27 cellular contexts compared by ENCODE assay signal in the genomic region with DNA sequence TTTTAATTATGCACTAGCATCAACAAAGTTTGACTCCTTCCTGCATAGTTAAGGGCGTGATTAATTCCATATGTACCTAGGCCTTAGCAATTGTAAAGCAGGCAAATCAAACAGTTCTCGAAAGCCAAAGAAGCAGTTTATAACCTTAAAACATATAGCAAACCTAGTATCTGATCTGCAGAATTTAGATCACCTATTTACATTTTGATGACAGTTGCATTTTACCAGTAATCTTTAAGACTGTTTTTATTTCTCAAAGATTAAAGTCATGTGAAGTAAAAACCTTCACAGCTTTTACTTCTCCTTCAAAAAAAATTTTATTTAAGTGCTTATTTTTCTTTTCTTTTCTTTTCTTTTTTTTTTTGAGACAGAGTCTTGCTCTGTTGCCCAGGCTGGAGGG.
"Had no signal": no experiment of that assay in that cellular context is flagged by ENCODE, and none has a peak within 500 bp of the region (broad histone marks: within the 10 kb centered on the region; RNA-seq: fewer than 3 reads in every experiment).

No MANE protein-coding gene starts in this region.

- ATAC-seq: stimulated activated effector memory CD8-positive, alpha-beta T cell treated with anti-CD3 and anti-CD28 coated beads, Interleukin-12 subunit alpha, Interleukin-12 subunit beta, amount 100 ng/mL, for 72 hours; stimulated activated memory B cell treated with anti-CD40 and anti-IgM and Interleukin-4, amounts not matched to agents 10 μg/mL and 1 μg/mL and 100 μg/mL, for 72 hours; stimulated activated naive B cell treated with anti-CD40 and anti-IgM and Interleukin-4, amounts not matched to agents 10 μg/mL and 1 μg/mL and 100 μg/mL, for 72 hours; stimulated activated naive CD8-positive, alpha-beta T cell treated with anti-CD3 and anti-CD28 coated beads, Interleukin-15, amount 100 ng/mL, for 72 hours; stimulated activated naive CD8-positive, alpha-beta T cell treated with anti-CD3 and anti-CD28 coated beads, Interleukin-15, Interleukin-2, amounts not matched to agents 100 U/mL and 50 U/mL, for 24 hours; upper lobe of right lung had no signal

- FAIRE-seq: urothelium cell line had no signal

- H3K4me3 ChIP-seq: stomach, suprapubic skin, testis, thoracic aorta, thyroid gland, tibial artery, tibial nerve, transverse colon, upper lobe of left lung, upper lobe of right lung, uterus, vagina had no signal

- H3K27me3 ChIP-seq: stomach, suprapubic skin, testis, thyroid gland, tibial artery, tibial nerve, transverse colon, upper lobe of left lung, upper lobe of right lung, uterus, vagina had no signal

- H3K9me3 ChIP-seq: testis, thyroid gland, uterus had no signal

- DNase-seq: stimulated activated CD4-positive, alpha-beta T cell treated with anti-CD3 and anti-CD28 coated beads, Interleukin-2, amount 100 ng/mL, for 48 hours; stimulated activated CD4-positive, alpha-beta T cell treated with anti-CD3 and anti-CD28 coated beads, Interleukin-4, amount 100 ng/mL, for 1 hour; stimulated activated CD4-positive, alpha-beta T cell treated with anti-CD3 and anti-CD28 coated beads, Interleukin-4, amount 100 ng/mL, for 24 hours; stimulated activated CD4-positive, alpha-beta T cell treated with anti-CD3 and anti-CD28 coated beads, Interleukin-4, amount 100 ng/mL, for 4 hours; stimulated activated CD8-positive, alpha-beta memory T cell treated with anti-CD3 and anti-CD28 coated beads, Interleukin-4, amount 100 ng/mL, for 48 hours; stimulated activated naive B cell treated with anti-CD40 and anti-IgM and Interleukin-4, amounts not matched to agents 10 μg/mL and 1 μg/mL and 100 μg/mL, for 72 hours; stimulated activated naive CD4-positive, alpha-beta T cell; stimulated activated naive CD4-positive, alpha-beta T cell treated with Interleukin-2 at 50 U/mL for 16 hours; stimulated activated naive CD8-positive, alpha-beta T cell treated with anti-CD3 and anti-CD28 coated beads, Interleukin-15, amount 100 ng/mL, for 72 hours; stimulated activated naive CD8-positive, alpha-beta T cell treated with anti-CD3 and anti-CD28 coated beads, Interleukin-15, Interleukin-2, amounts not matched to agents 100 U/mL and 50 U/mL, for 24 hours; stomach; substantia nigra; testis; thyroid gland; tibial artery; transverse colon; trophoblast cell; upper lobe of left lung; upper lobe of right lung; uterus had no signal

- H3K4me1 ChIP-seq: stomach, suprapubic skin, testis, tibial artery, tibial nerve, transverse colon, upper lobe of left lung, upper lobe of right lung, uterus, vagina had no signal

- H3K27ac ChIP-seq: stomach, suprapubic skin, testis, thoracic aorta, thyroid gland, tibial artery, tibial nerve, transverse colon, upper lobe of left lung, upper lobe of right lung, uterus, vagina had no signal

- H3K36me3 ChIP-seq: suprapubic skin, thoracic aorta, thyroid gland, transverse colon, upper lobe of left lung, upper lobe of right lung, uterus, vagina had no signal
